In the genomic region with DNA sequence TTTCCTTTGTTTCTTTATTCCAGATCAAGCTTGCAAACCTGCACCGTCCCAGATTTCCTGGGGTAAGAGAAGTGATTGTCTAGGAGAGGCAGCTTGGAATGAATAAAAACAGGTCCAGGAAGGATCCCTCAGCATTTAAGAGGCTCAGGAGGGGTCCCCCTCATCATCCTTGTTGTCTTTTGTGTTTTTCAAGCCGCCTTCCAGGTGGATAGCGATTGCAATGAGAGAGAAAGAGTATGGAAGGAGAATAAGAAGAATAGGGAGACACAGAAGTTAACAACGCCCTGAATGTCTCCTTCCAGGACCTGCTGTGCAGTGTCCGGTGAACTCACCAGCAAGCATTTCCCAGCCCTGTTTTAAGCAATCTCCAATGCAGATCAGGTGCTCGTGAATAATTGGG, we compare ENCODE assay signal across 22 cellular contexts. TPM values are rescaled to one million over a fixed set of nuclear protein-coding genes. Genes with fewer than 3 reads are reported as not detected.
DNase-seq lines count a peak whose midpoint lies in the region; ATAC-seq, FAIRE-seq and TF ChIP-seq lines count a peak whose summit lies in the region.
"Had no signal": no experiment of that assay in that cellular context is flagged by ENCODE, and none has a peak within 500 bp of the region (broad histone marks: within the 10 kb centered on the region; RNA-seq: fewer than 3 reads in every experiment).

No MANE protein-coding gene starts in this region.

- peaks cover 42% of the 10 kb centered on the region for H3K4me1 ChIP-seq in mammary epithelial cell (ENCODE audit: insufficient read depth, low read length)
- no peaks in the 10 kb centered on the region for H3K4me1 ChIP-seq in breast epithelium
- H3K4me1 ChIP-seq in endothelial cell of umbilical vein (ENCODE audit: control insufficient read depth, extremely low read depth, insufficient read depth, low read length), result peaks cover 98% of the 10 kb centered on the region
- peaks cover 13% of the 10 kb centered on the region for H3K4me1 ChIP-seq in mucosa of descending colon (ENCODE audit: low read depth)
- H3K4me1 ChIP-seq in vagina, result peaks cover 20% of the 10 kb centered on the region
- H3K4me1 ChIP-seq: Caco-2 had no signal

- no peaks in the 10 kb centered on the region for H3K27me3 ChIP-seq in mammary epithelial cell (ENCODE audit: insufficient read depth, low read length)
- H3K27me3 ChIP-seq in breast epithelium, result no peaks in the 10 kb centered on the region
- H3K27me3 ChIP-seq in endothelial cell of umbilical vein (ENCODE audit: control insufficient read depth in 2 of 2, insufficient read depth in 2 of 2, low read length in 2 of 2), result no peaks in the 10 kb centered on the region
- H3K27me3 ChIP-seq in vagina, result no peaks in the 10 kb centered on the region
- H3K27me3 ChIP-seq: heart right ventricle had no signal

- no peaks in the 10 kb centered on the region for H3K36me3 ChIP-seq in mammary epithelial cell (ENCODE audit: insufficient read depth, low read length)
- no peaks in the 10 kb centered on the region for H3K36me3 ChIP-seq in breast epithelium
- H3K36me3 ChIP-seq in endothelial cell of umbilical vein (ENCODE audit: control insufficient read depth in 2 of 2, extremely low read depth in 1 of 2, insufficient read depth in 2 of 2, low read length in 2 of 2), result peaks cover 0 to 10% of the 10 kb centered on the region in 2 experiments
- H3K36me3 ChIP-seq in mucosa of descending colon (ENCODE audit: low read depth), result no peaks in the 10 kb centered on the region
- H3K36me3 ChIP-seq in vagina, result no peaks in the 10 kb centered on the region
- H3K36me3 ChIP-seq: heart right ventricle had no signal

- H3K9me3 ChIP-seq in mammary epithelial cell (replicated peaks; ENCODE audit: insufficient read depth, low read length), result no peaks in the 10 kb centered on the region
- no peaks in the 10 kb centered on the region for H3K9me3 ChIP-seq in breast epithelium
- H3K9me3 ChIP-seq in endothelial cell of umbilical vein (replicated peaks; ENCODE audit: control insufficient read depth, insufficient read depth, low read length), result no peaks in the 10 kb centered on the region
- H3K9me3 ChIP-seq in mucosa of descending colon, result no peaks in the 10 kb centered on the region
- H3K9me3 ChIP-seq in vagina, result no peaks in the 10 kb centered on the region
- H3K9me3 ChIP-seq: Caco-2, heart right ventricle, psoas muscle had no signal

- TF ChIP-seq CTCF in mammary epithelial cell (conservative IDR thresholded peaks at IDR 0.05 in 1 of 2, IDR thresholded peaks at IDR 0.05 in 1 of 2; ENCODE audit: extremely low read depth in 1 of 2, insufficient read depth in 1 of 2, low read depth in 1 of 2, low read length in 2 of 2) (no peak), breast epithelium (IDR thresholded peaks at IDR 0.05) (no peak), endothelial cell of umbilical vein (IDR thresholded peaks at IDR 0.05; ENCODE audit: extremely low read depth in 1 of 2, insufficient read depth in 1 of 2, low read depth in 1 of 2, low read length in 2 of 2) (no peak), mucosa of descending colon (IDR thresholded peaks at IDR 0.05) (no peak), vagina (IDR thresholded peaks at IDR 0.05) (no peak)

- intact Hi-C loops in mammary epithelial cell (cut with micrococcal nuclease) (no loop called here), breast epithelium (cut with DNase I; ENCODE audit: low total_unique reads) (no loop called here), endothelial cell of umbilical vein (cut with micrococcal nuclease) (loop anchor here (2.0 kb wide), 2 partner anchors 49 to 101 kb away; no protein-coding TSS in a partner anchor), mucosa of descending colon (cut with DNase I, micrococcal nuclease) (no loop called here), vagina (cut with DNase I) (no loop called here)

- CTCF ChIA-PET in mammary epithelial cell (lab: Charles Lee; ENCODE audit: low non-redundant PET), result no interaction called here
- CTCF ChIA-PET in endothelial cell of umbilical vein (lab: Charles Lee), result interaction anchor here (1.1 to 2.2 kb wide), 6 partner anchors 10 to 49 kb away, joined by 4 to 6 read pairs (median 5); no protein-coding TSS in a partner anchor

- TF ChIP-seq POLR2A in breast epithelium (IDR thresholded peaks at IDR 0.05) (no peak), endothelial cell of umbilical vein (IDR thresholded peaks at IDR 0.05; ENCODE audit: low read depth, low read length) (no peak), vagina (IDR thresholded peaks at IDR 0.05) (no peak)

- FAIRE-seq in endothelial cell of umbilical vein (lab: Jason Lieb, UNC) (peak; percentile 21), frontal cortex (lab: Jason Lieb, UNC) (no peak)

- no peak overlapping the region for H3K9ac ChIP-seq in mammary epithelial cell (ENCODE audit: insufficient read depth, low read length)
- H3K9ac ChIP-seq in endothelial cell of umbilical vein (replicated peaks; ENCODE audit: extremely low read depth, insufficient read depth, low read length), result peak overlapping the region; percentile 77

- POLR2A ChIA-PET in endothelial cell of umbilical vein (lab: Charles Lee), result interaction anchor here (0.7 kb wide), 2 partner anchors 9 to 182 kb away, joined by 3 to 7 read pairs; no protein-coding TSS in a partner anchor

- peak overlapping the region; percentile 96 for H3K27ac ChIP-seq in mammary epithelial cell (ENCODE audit: insufficient read depth, low read depth, low read length)
- peak overlapping the region in 1 of 2 donors; percentile 61 for H3K27ac ChIP-seq in breast epithelium
- peak overlapping the region; percentile 100 for H3K27ac ChIP-seq in endothelial cell of umbilical vein (ENCODE audit: insufficient read depth, low read depth, low read length)
- peak overlapping the region; percentile 46 for H3K27ac ChIP-seq in vagina
- H3K27ac ChIP-seq: RWPE1 had no signal

- in situ Hi-C loops in mammary epithelial cell (cut with MboI; ENCODE audit: low sequenced_read_pairs in 2 of 2), result no loop called here

- dilution Hi-C loops in mammary epithelial cell (cut with HindIII; ENCODE audit: low sequenced_read_pairs), result no loop called here
- dilution Hi-C loops in endothelial cell of umbilical vein (cut with MboI; ENCODE audit: extremely low pct_ligation_motif_present, low sequenced_read_pairs), result no loop called here

- no peaks in the 10 kb centered on the region for H4K20me1 ChIP-seq in mammary epithelial cell (ENCODE audit: insufficient read depth, low read length)
- H4K20me1 ChIP-seq in endothelial cell of umbilical vein (replicated peaks; ENCODE audit: control insufficient read depth, extremely low read depth, insufficient read depth, low read length), result peaks cover 3% of the 10 kb centered on the region

- no peaks in the 10 kb centered on the region for H3K9me1 ChIP-seq in endothelial cell of umbilical vein (replicated peaks; ENCODE audit: control insufficient read depth, extremely low read depth, insufficient read depth, low read length)

- H3K79me2 ChIP-seq in mammary epithelial cell (ENCODE audit: insufficient read depth, low read length) (no peaks in the 10 kb centered on the region), endothelial cell of umbilical vein (ENCODE audit: control insufficient read depth, insufficient read depth, low read length) (peaks cover 99% of the 10 kb centered on the region)

- H3K4me2 ChIP-seq in mammary epithelial cell (ENCODE audit: insufficient read depth, low read depth, low read length), result no peak overlapping the region
- peak overlapping the region; percentile 95 for H3K4me2 ChIP-seq in endothelial cell of umbilical vein (ENCODE audit: insufficient read depth, low read length)

- 100% methylated on average over 6 of the region's 6 CpGs for WGBS in mammary epithelial cell (ENCODE audit: low coverage, missing lambda C conversion rate)

- BruUV-seq in mammary epithelial cell (replicated peaks; lab: Mats Ljungman, UMichigan) (no TSS peak), endothelial cell of umbilical vein (replicated peaks; lab: Mats Ljungman, UMichigan) (no TSS peak)

- no peak overlapping the region for H3K4me3 ChIP-seq in mammary epithelial cell (replicated peaks in 1 of 3; ENCODE audit: insufficient read depth in 1 of 3, low read depth in 2 of 3, low read length in 3 of 3)
- no peak overlapping the region for H3K4me3 ChIP-seq in breast epithelium
- peak overlapping the region in 1 of 3 experiments; percentile 34 for H3K4me3 ChIP-seq in endothelial cell of umbilical vein (replicated peaks in 1 of 3; ENCODE audit: insufficient read depth in 1 of 3, low read depth in 1 of 3, low read length in 3 of 3)
- no peak overlapping the region for H3K4me3 ChIP-seq in mucosa of descending colon
- H3K4me3 ChIP-seq in vagina, result no peak overlapping the region
- H3K4me3 ChIP-seq: heart right ventricle, psoas muscle, skin epidermis had no signal

- no peak for DNase-seq in mammary epithelial cell
- DNase-seq in breast epithelium (ENCODE audit: low spot score in 2 of 2), result no peak
- peak; percentile 42 for DNase-seq in endothelial cell of umbilical vein (ENCODE audit: low read depth, low spot score)
- DNase-seq in mucosa of descending colon, result no peak
- peak in 1 of 2 donors; percentile 75 for DNase-seq in vagina (ENCODE audit: extremely low spot score in 2 of 2)
- no peak for DNase-seq in frontal cortex (ENCODE audit: low spot score in 2 of 2)
- DNase-seq: activated CD4-positive, alpha-beta T cell treated with anti-CD3 and anti-CD28 coated beads for 1 hour; activated naive CD4-positive, alpha-beta T cell treated with anti-CD3 and anti-CD28 coated beads, Interleukin-2, amount 50 U/mL, for 16 hours; activated T-cell treated with anti-CD3 and anti-CD28 coated beads, Interleukin-2, amount 50 U/mL, for 72 hours; Caco-2; heart right ventricle; NCI-H526; psoas muscle; stimulated activated CD4-positive, alpha-beta T cell treated with anti-CD3 and anti-CD28 coated beads, Interleukin-2, amount 100 ng/mL, for 48 hours; stimulated activated naive CD8-positive, alpha-beta T cell treated with anti-CD3 and anti-CD28 coated beads, Interleukin-15, amount 100 ng/mL, for 72 hours; T1000 had no signal

- ATAC-seq in mucosa of descending colon (peak; percentile 42), HG02840 (IDR thresholded peaks at IDR 0.05; ENCODE audit: low FRiP score, unreplicated experiment) (no peak), GM21529 (IDR thresholded peaks at IDR 0.05; ENCODE audit: unreplicated experiment) (no peak)
- ATAC-seq: activated T-cell treated with anti-CD3 and anti-CD28 coated beads, Interleukin-2, amount 50 U/mL, for 72 hours; heart right ventricle; natural killer cell treated with Interleukin-12 subunit alpha and Interleukin-12 subunit beta and Interleukin-15 and Interleukin-18, amount 100 ng/mL, for 72 hours; psoas muscle; stimulated activated naive CD8-positive, alpha-beta T cell treated with anti-CD3 and anti-CD28 coated beads, Interleukin-15, amount 100 ng/mL, for 72 hours had no signal

- H2AFZ ChIP-seq in mammary epithelial cell (ENCODE audit: low read depth, low read length) (no peak overlapping the region), endothelial cell of umbilical vein (ENCODE audit: low read depth, low read length) (no peak overlapping the region)

RNA-seq across cellular contexts. Expression of gene ERG, which starts 8.5 kb away (rescaled TPM):
- total RNA-seq in mammary epithelial cell (under 1 TPM; 0.12 to 0.83 TPM), breast epithelium (10 to 100 TPM; 12.2 to 21.0 (median 14.0) TPM), endothelial cell of umbilical vein (210 and 223 TPM in 2 replicates), mucosa of descending colon (1 to 10 TPM; 4.0 to 8.4 (median 4.3) TPM), vagina (20.9 TPM), frontal cortex (0.82 TPM)
- polyA plus RNA-seq in mammary epithelial cell (0.26 TPM), endothelial cell of umbilical vein (173 and 202 TPM in 2 replicates)
- polyA minus RNA-seq in mammary epithelial cell (not detected), endothelial cell of umbilical vein (250 and 253 TPM in 2 replicates)
- 102 and 124 TPM in 2 replicates for polyA plus RNA-seq in endothelial cell of umbilical vein (2011; cell fraction: cytosol; rRNA removed)
- 226 and 271 TPM in 2 replicates for polyA plus RNA-seq in endothelial cell of umbilical vein (2011; cell fraction: nucleus; rRNA removed)
- polyA plus RNA-seq in endothelial cell of umbilical vein (2012), result 146 and 167 TPM in 2 replicates
- polyA minus RNA-seq in endothelial cell of umbilical vein (2011; cell fraction: cytosol; rRNA and poly(A)+ RNA removed), result not detected
- polyA minus RNA-seq in endothelial cell of umbilical vein (2011; cell fraction: nucleus; rRNA and poly(A)+ RNA removed), result 356 and 482 TPM in 2 replicates
- total RNA-seq: activated CD8-positive, alpha-beta memory T cell treated with anti-CD3 and anti-CD28 coated beads for 36 hours; Caco-2; natural killer cell treated with Interleukin-12 subunit alpha and Interleukin-12 subunit beta and Interleukin-15 and Interleukin-18, amount 100 ng/mL, for 72 hours had no signal
